ENCODE assay signal across 2 cellular contexts in genomic region chr6:44560458-44561061, GRCh38.
TF ChIP-seq lines count a peak whose summit lies in the region.

No MANE protein-coding gene starts in this region.

TF ChIP-seq in HEK293T, 16 proteins besides CTCF, POLR2A, EP300 and RAD21 (continued from another document):
- TF ChIP-seq PKNOX1 (IDR thresholded peaks at IDR 0.05): no peak

TF ChIP-seq in H1, 55 proteins besides CTCF, POLR2A, EP300 and RAD21 (continued from another document):
- TF ChIP-seq CHD7 (IDR thresholded peaks at IDR 0.05; ENCODE audit: insufficient replicate concordance, low read length) (no peak), SAP30 (IDR thresholded peaks at IDR 0.05; ENCODE audit: insufficient read depth, insufficient replicate concordance, low read length) (no peak), PHF8 (conservative IDR thresholded peaks at IDR 0.05; ENCODE audit: low read depth, low read length) (no peak), GABPA (IDR thresholded peaks at IDR 0.05; ENCODE audit: borderline replicate concordance, insufficient read depth, low read length) (no peak), KDM5A (IDR thresholded peaks at IDR 0.05; ENCODE audit: low read length) (no peak), KDM1A (IDR thresholded peaks at IDR 0.05; ENCODE audit: borderline replicate concordance, low read length) (no peak), USF2 (IDR thresholded peaks at IDR 0.05; ENCODE audit: low read length) (no peak), NANOG (IDR thresholded peaks at IDR 0.05; ENCODE audit: insufficient read depth, low read depth, low read length, poor library complexity, severe bottlenecking) (no peak), E2F6 (IDR thresholded peaks at IDR 0.05) (no peak), JUN (IDR thresholded peaks at IDR 0.05; ENCODE audit: low read depth, low read length) (no peak), EGR1 (IDR thresholded peaks at IDR 0.05; ENCODE audit: borderline replicate concordance, low read depth, low read length) (no peak), MAFK (IDR thresholded peaks at IDR 0.05; ENCODE audit: low read depth, low read length) (no peak)
